In the genomic region with DNA sequence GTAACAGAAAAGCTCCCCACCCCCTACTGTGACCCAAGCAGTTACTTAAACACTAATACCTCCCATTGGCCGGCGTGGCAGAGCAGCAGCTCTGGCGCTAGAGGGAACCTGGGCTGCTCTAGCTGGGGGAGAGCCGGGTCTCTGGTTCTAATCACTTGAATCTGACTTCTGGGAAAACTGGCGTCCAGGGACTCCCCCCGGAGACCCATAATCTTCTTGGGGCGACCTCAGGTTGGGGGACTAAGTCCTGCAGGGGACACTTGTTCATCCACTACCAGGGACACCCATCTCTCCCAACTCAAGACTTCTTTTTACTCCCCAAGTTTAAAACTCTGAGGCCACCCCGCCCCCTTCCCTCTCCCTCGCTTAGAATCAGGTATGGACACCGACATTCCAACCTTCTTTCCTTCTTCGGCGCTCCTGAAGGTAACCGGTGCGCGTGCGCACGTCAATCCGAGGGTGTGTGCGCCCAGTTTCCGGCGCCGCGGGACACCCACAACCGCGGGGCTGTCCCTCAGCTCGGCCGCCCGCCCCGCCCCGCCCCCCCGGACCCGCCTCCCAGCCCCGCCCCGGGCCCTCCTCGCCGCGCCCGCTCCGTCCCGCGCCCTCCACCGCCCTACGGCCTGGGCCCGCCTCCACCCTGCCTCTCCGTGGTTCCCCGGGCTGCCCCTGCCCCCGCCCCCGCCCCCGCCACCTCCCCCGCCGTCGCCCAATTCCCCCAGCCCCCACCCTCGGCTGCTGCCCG, we compare ENCODE assay signal across 8 cellular contexts. TPM values are rescaled to one million over a fixed set of nuclear protein-coding genes. Genes with fewer than 3 reads are reported as not detected.
DNase-seq lines count a peak whose midpoint lies in the region; ATAC-seq and TF ChIP-seq lines count a peak whose summit lies in the region.

Gene ERICH2, plus strand, starts transcription at position 75 of the 745 bp plus-strand sequence. Its CDS starts 304 bp downstream, at position 379.

- peak within 1 kb of the TSS; percentile 44 for H3K27ac Mint-ChIP-seq in activated CD8-positive, alpha-beta T cell treated with anti-CD3 and anti-CD28 coated beads for 36 hours

- peak; percentile 91 for ATAC-seq in HG03432 (IDR thresholded peaks at IDR 0.05; ENCODE audit: unreplicated experiment)
- ATAC-seq in activated CD8-positive, alpha-beta T cell treated with anti-CD3 and anti-CD28 coated beads for 36 hours: peak; percentile 90

- POLR2A ChIA-PET in activated CD8-positive, alpha-beta T cell treated with anti-CD3 and anti-CD28 coated beads for 36 hours (lab: Charles Lee): no interaction called here

- no peaks in the 10 kb centered on the region for H3K9me3 Mint-ChIP-seq in activated CD8-positive, alpha-beta T cell treated with anti-CD3 and anti-CD28 coated beads for 36 hours

- H3K36me3 Mint-ChIP-seq in activated CD8-positive, alpha-beta T cell treated with anti-CD3 and anti-CD28 coated beads for 36 hours (ENCODE audit: low read depth): no peaks in the 10 kb centered on the region

- peak within 1 kb of the TSS; percentile 76 for H3K4me3 Mint-ChIP-seq in activated CD8-positive, alpha-beta T cell treated with anti-CD3 and anti-CD28 coated beads for 36 hours

- CTCF ChIA-PET in activated CD8-positive, alpha-beta T cell treated with anti-CD3 and anti-CD28 coated beads for 36 hours (lab: Charles Lee): interaction anchor here (0.7 to 2.8 kb wide), 8 partner anchors 9 to 409 kb away, joined by 3 to 11 read pairs (median 4); partner anchors contain the start of gene GAD1

- TF ChIP-seq CTCF in activated CD8-positive, alpha-beta T cell treated with anti-CD3 and anti-CD28 coated beads for 36 hours (IDR thresholded peaks at IDR 0.05): peak; percentile 10

- DNase-seq in AG08396 (ENCODE audit: low spot score) (peak; percentile 94), GM19238 (ENCODE audit: insufficient read length, low spot score) (peak; percentile 69), NCI-H526 treated with DMSO at 0.1 percent for 48 hours (lab: John Stamatoyannopoulos, UW) (peak; percentile 83), medulla oblongata (ENCODE audit: extremely low spot score) (peak; percentile 58)
- DNase-seq in activated CD8-positive, alpha-beta T cell treated with anti-CD3 and anti-CD28 coated beads for 36 hours: peak; percentile 77
- DNase-seq in effector CD8-positive, alpha-beta T cell (lab: John Stamatoyannopoulos, UW): peak; percentile 53
- peak; percentile 33 to 59 (median 36) for DNase-seq in stimulated activated CD4-positive, alpha-beta T cell treated with anti-CD3 and anti-CD28 coated beads, TNF-alpha, amount 100 ng/mL, for 48 hours (ENCODE audit: low read depth in 3 of 3)

- intact Hi-C loops in activated CD8-positive, alpha-beta T cell treated with anti-CD3 and anti-CD28 coated beads for 36 hours (cut with micrococcal nuclease): loop anchor here (5.0 kb wide), 1 partner anchor 58 kb away; no protein-coding TSS in a partner anchor

- peaks cover 12% of the 10 kb centered on the region for H3K4me1 Mint-ChIP-seq in activated CD8-positive, alpha-beta T cell treated with anti-CD3 and anti-CD28 coated beads for 36 hours (ENCODE audit: low read depth)

- peaks cover 20% of the 10 kb centered on the region for H3K27me3 Mint-ChIP-seq in activated CD8-positive, alpha-beta T cell treated with anti-CD3 and anti-CD28 coated beads for 36 hours

RNA-seq across cellular contexts. Expression of gene ERICH2, which starts in this region (rescaled TPM):
- total RNA-seq in activated CD8-positive, alpha-beta T cell treated with anti-CD3 and anti-CD28 coated beads for 36 hours: not detected

Comparison
In these comparisons a context has a peak if more than half of its experiments do, and no peak if none do; other contexts are left out.
1. Peak in every context shown above with its lines: DNase-seq and ATAC-seq.
2. Peak in DNase-seq and ATAC-seq in activated CD8-positive, alpha-beta T cell treated with anti-CD3 and anti-CD28 coated beads for 36 hours; RNA of the gene not detected or under 1 TPM.
3. DNase-seq: peak in every context shown above with its lines; median percentile 94 in AG08396; 83 in NCI-H526 treated with DMSO at 0.1 percent for 48 hours; 77 in activated CD8-positive, alpha-beta T cell treated with anti-CD3 and anti-CD28 coated beads for 36 hours; 69 in GM19238; 58 in medulla oblongata; 53 in effector CD8-positive, alpha-beta T cell; 36 in stimulated activated CD4-positive, alpha-beta T cell treated with anti-CD3 and anti-CD28 coated beads, TNF-alpha, amount 100 ng/mL, for 48 hours.